ENCODE assay signal across 1 cellular context in genomic region chr12:1536817-1537216, GRCh38.
TF ChIP-seq lines count a peak whose summit lies in the region.

No MANE protein-coding gene starts in this region.

TF ChIP-seq in HEK293, 187 proteins besides CTCF, POLR2A, EP300 and RAD21 (continued from another document):
- TF ChIP-seq, protein P1, sequence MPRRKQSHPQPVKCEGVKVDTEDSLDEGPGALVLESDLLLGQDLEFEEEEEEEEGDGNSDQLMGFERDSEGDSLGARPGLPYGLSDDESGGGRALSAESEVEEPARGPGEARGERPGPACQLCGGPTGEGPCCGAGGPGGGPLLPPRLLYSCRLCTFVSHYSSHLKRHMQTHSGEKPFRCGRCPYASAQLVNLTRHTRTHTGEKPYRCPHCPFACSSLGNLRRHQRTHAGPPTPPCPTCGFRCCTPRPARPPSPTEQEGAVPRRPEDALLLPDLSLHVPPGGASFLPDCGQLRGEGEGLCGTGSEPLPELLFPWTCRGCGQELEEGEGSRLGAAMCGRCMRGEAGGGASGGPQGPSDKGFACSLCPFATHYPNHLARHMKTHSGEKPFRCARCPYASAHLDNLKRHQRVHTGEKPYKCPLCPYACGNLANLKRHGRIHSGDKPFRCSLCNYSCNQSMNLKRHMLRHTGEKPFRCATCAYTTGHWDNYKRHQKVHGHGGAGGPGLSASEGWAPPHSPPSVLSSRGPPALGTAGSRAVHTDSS (tag by site-specific recombination; IDR thresholded peaks at IDR 0.05): no peak
